8 cellular contexts compared by ENCODE assay signal in the genomic region with DNA sequence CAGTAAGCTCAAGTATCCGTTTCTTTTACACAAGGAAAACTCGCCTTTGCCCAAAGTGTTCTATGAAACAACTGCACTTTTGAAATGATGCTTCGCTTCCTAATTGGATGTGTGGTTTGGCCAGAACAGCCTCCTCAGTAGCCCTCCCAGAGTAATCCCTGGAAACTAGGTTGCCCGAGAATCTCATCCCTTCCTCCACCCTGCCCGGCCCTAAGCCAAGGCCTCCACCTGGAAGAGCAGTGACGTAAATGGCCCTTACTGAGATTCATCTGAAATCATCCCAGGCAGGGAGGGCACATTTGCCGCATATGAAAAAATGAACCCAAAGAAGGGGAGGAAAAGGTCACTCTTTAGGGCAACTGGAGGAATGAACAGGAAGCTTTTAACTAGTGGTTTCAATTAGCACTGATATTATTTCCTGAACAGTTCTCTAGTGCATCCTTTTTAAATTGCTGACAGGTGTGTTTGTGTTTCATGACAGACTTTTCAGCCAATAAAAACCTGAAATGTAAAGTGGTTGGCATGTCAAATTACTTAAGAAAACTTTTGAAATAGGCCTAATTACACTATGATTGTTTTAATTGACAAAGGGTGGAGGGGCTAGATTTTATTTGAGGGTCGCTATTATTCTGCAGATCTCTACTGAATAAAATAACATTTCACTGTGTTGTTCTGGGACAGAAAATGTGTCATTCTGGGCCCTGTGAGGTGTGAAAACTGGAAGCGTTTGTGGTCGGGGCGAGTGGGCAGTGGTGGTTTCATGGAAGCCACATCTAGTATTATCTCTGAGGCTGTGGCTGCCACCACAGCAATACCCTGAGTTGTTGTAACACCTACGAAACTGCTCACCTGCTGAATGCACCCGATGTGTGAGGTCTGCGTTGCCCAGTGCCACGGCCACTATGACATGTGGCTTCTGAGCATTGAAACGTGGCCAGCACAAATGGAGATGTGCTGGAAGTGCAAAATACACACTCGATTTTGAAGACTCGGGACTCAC.
A peak's percentile ranks its signal among the peaks of the same experiment; 100 is the strongest.
DNase-seq lines count a peak whose midpoint lies in the region; ATAC-seq and TF ChIP-seq lines count a peak whose summit lies in the region.

No MANE protein-coding gene starts in this region.

- intact Hi-C loops in CD4-positive, alpha-beta T cell (cut with DNase I, micrococcal nuclease) = no loop called here

- no peaks in the 10 kb centered on the region for H3K9me3 ChIP-seq in CD4-positive, alpha-beta T cell (ENCODE audit: control insufficient read depth, low read length)

- no peaks in the 10 kb centered on the region for H3K9me3 Mint-ChIP-seq in stimulated activated naive CD8-positive, alpha-beta T cell treated with anti-CD3 and anti-CD28 coated beads, Interleukin-15, amount 100 ng/mL, for 72 hours
- no peaks in the 10 kb centered on the region for H3K9me3 Mint-ChIP-seq in CD4-positive, alpha-beta T cell

- H3K27ac Mint-ChIP-seq in stimulated activated naive CD8-positive, alpha-beta T cell treated with anti-CD3 and anti-CD28 coated beads, Interleukin-15, amount 100 ng/mL, for 72 hours = peak overlapping the region in 1 of 2 donors; percentile 72
- no peak overlapping the region for H3K27ac Mint-ChIP-seq in CD4-positive, alpha-beta T cell

- DNase-seq in activated T-cell treated with anti-CD3 and anti-CD28 coated beads for 24 hours (ENCODE audit: low read depth) (peak; percentile 49), epidermal melanocyte (ENCODE audit: insufficient read length, low spot score) (no peak), left lobe of liver (ENCODE audit: low spot score) (no peak)
- DNase-seq in activated T-cell treated with anti-CD3 and anti-CD28 coated beads, Interleukin-2, amount 50 U/mL, for 1 hour = no peak
- DNase-seq in central memory CD4-positive, alpha-beta T cell = peak; percentile 8
- peak; percentile 81 to 89 for DNase-seq in stimulated activated naive CD8-positive, alpha-beta T cell treated with anti-CD3 and anti-CD28 coated beads, Interleukin-15, amount 100 ng/mL, for 72 hours
- DNase-seq in CD4-positive, alpha-beta T cell = no peak

- H3K36me3 Mint-ChIP-seq in CD4-positive, alpha-beta T cell (ENCODE audit: low read depth) = peaks cover 27% of the 10 kb centered on the region

- H3K27ac ChIP-seq in CD4-positive, alpha-beta T cell (ENCODE audit: low read depth, low read length) = no peak overlapping the region

- ATAC-seq in HG03521 (IDR thresholded peaks at IDR 0.05; ENCODE audit: unreplicated experiment) (peak; percentile 80), left lobe of liver (no peak)
- ATAC-seq in stimulated activated naive CD8-positive, alpha-beta T cell treated with anti-CD3 and anti-CD28 coated beads, Interleukin-15, amount 100 ng/mL, for 72 hours = peak; percentile 100
- ATAC-seq in CD4-positive, alpha-beta T cell (ENCODE audit: poor library complexity) = no peak

- H3K27me3 Mint-ChIP-seq in stimulated activated naive CD8-positive, alpha-beta T cell treated with anti-CD3 and anti-CD28 coated beads, Interleukin-15, amount 100 ng/mL, for 72 hours = peaks cover 21% of the 10 kb centered on the region
- no peaks in the 10 kb centered on the region for H3K27me3 Mint-ChIP-seq in CD4-positive, alpha-beta T cell

- H3K4me1 Mint-ChIP-seq in stimulated activated naive CD8-positive, alpha-beta T cell treated with anti-CD3 and anti-CD28 coated beads, Interleukin-15, amount 100 ng/mL, for 72 hours = peaks cover 27% of the 10 kb centered on the region
- peaks cover 16% of the 10 kb centered on the region for H3K4me1 Mint-ChIP-seq in CD4-positive, alpha-beta T cell (ENCODE audit: low read depth)

- POLR2A ChIA-PET in CD4-positive, alpha-beta T cell (lab: Charles Lee) = no interaction called here

- no peak overlapping the region for H3K4me3 Mint-ChIP-seq in stimulated activated naive CD8-positive, alpha-beta T cell treated with anti-CD3 and anti-CD28 coated beads, Interleukin-15, amount 100 ng/mL, for 72 hours
- no peak overlapping the region for H3K4me3 Mint-ChIP-seq in CD4-positive, alpha-beta T cell

- no peak for TF ChIP-seq CTCF in CD4-positive, alpha-beta T cell (IDR thresholded peaks at IDR 0.05)

- CTCF ChIA-PET in CD4-positive, alpha-beta T cell (lab: Charles Lee) = no interaction called here

- no peaks in the 10 kb centered on the region for H3K27me3 ChIP-seq in CD4-positive, alpha-beta T cell (ENCODE audit: control insufficient read depth, insufficient read depth, low read length)

Comparison
In these comparisons a context has a peak if more than half of its experiments do, and no peak if none do; other contexts are left out.
1. DNase-seq: peak in activated T-cell treated with anti-CD3 and anti-CD28 coated beads for 24 hours (single experiment), central memory CD4-positive, alpha-beta T cell (single experiment) and stimulated activated naive CD8-positive, alpha-beta T cell treated with anti-CD3 and anti-CD28 coated beads, Interleukin-15, amount 100 ng/mL, for 72 hours (2 of 2); none in activated T-cell treated with anti-CD3 and anti-CD28 coated beads, Interleukin-2, amount 50 U/mL, for 1 hour (single experiment), CD4-positive, alpha-beta T cell (0 of 10), epidermal melanocyte (single experiment) and left lobe of liver (single experiment).
2. ATAC-seq: peak in HG03521 (single experiment) and stimulated activated naive CD8-positive, alpha-beta T cell treated with anti-CD3 and anti-CD28 coated beads, Interleukin-15, amount 100 ng/mL, for 72 hours (single experiment); none in CD4-positive, alpha-beta T cell (single experiment) and left lobe of liver (single experiment).